Comparison of ENCODE assay signal across 10 cellular contexts in the genomic region with DNA sequence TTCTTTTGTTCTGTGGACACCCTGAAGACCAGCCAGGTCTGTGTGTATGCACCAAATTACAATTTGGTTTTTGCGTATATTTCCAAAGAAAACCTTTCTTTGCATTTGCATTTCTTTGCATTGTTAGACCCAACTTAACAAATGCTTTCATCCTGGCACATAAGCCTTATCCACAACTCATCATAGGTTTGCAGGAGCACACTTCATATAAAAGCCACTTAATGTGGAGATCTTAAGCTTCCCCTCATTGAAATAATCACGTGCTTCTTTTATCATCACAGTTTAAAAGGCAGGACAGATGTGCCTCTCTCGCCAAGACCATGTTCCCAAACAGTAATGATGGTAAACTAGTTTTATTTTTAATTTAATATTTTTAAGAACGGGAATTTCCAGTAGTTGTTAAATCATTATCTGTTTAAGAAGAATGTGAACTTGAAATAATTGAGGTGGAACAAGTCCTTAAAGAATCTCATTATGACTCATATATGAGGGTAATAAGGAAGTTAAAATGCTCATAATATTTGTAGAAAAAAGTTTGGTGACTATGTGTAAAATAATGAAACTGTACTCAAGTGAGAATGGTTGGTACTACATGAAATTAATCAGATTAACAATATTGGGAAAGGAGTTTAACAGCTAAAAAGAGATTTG.
A peak's percentile ranks its signal among the peaks of the same experiment; 100 is the strongest.
DNase-seq lines count a peak whose midpoint lies in the region; ATAC-seq, FAIRE-seq and TF ChIP-seq lines count a peak whose summit lies in the region.
"Had no signal": no experiment of that assay in that cellular context is flagged by ENCODE, and none has a peak within 500 bp of the region (broad histone marks: within the 10 kb centered on the region; RNA-seq: fewer than 3 reads in every experiment).

No MANE protein-coding gene starts in this region.

- RAD21 ChIA-PET in GM12878 (lab: Charles Lee; ENCODE audit: unreplicated experiment), result interaction anchor here (0.6 to 2.1 kb wide), 9 partner anchors 111 to 1577 kb away, joined by 3 to 7 read pairs (median 4); no protein-coding TSS in a partner anchor

- no peak overlapping the region for H3K9ac ChIP-seq in GM12878 (ENCODE audit: control insufficient read depth, insufficient read depth, low read length)
- H3K9ac ChIP-seq: BLaER1 had no signal

- no peaks in the 10 kb centered on the region for H4K20me1 ChIP-seq in GM12878 (ENCODE audit: control insufficient read depth, insufficient read depth)
- H4K20me1 ChIP-seq: BLaER1 had no signal

- no peak overlapping the region for H3K4me2 ChIP-seq in GM12878 (ENCODE audit: control insufficient read depth, insufficient read depth)
- H3K4me2 ChIP-seq: BLaER1 had no signal

- in situ Hi-C loops in GM12878 (cut with MboI), result no loop called here

- no peak for TF ChIP-seq RAD21 in GM12878 (IDR thresholded peaks at IDR 0.05; ENCODE audit: insufficient read depth, low read depth, low read length)

- SMC1A ChIA-PET in GM12878 (lab: Charles Lee; ENCODE audit: uncharacterized antibody, unreplicated experiment), result interaction anchor here (0.6 to 2.5 kb wide), 13 partner anchors 13 to 1208 kb away, joined by 3 to 11 read pairs (median 3); a partner anchor contains a TSS

- no peak overlapping the region for H3K4me3 ChIP-seq in GM12878
- H3K4me3 ChIP-seq: BLaER1 had no signal

- BruUV-seq in GM12878 (replicated peaks; lab: Mats Ljungman, UMichigan), result no TSS peak

- H2AFZ ChIP-seq in GM12878 (ENCODE audit: control insufficient read depth, low read depth, low read length), result no peak overlapping the region

- no peaks in the 10 kb centered on the region for H3K36me3 ChIP-seq in GM12878 (ENCODE audit: control insufficient read depth in 2 of 2, insufficient read depth in 2 of 2, low read length in 1 of 2)
- H3K36me3 ChIP-seq: BLaER1 had no signal

- POLR2A ChIA-PET in GM12878 (lab: Charles Lee), result no interaction called here

- no peaks in the 10 kb centered on the region for H3K9me3 ChIP-seq in GM12878 (replicated peaks; ENCODE audit: control insufficient read depth, insufficient read depth, low read length)
- H3K9me3 ChIP-seq: BLaER1 had no signal

- DNase-seq in GM12878 (ENCODE audit: low read depth, low spot score) (no peak), cardiac septum (ENCODE audit: low spot score) (no peak), NCI-H1417 (lab: John Stamatoyannopoulos, UW) (no peak)
- no peak for DNase-seq in activated CD4-positive, CD25-positive, alpha-beta regulatory T cell treated with anti-CD3 and anti-CD28 coated beads, Interleukin-2, amount 50 U/mL, for 72 hours
- DNase-seq: activated naive CD4-positive, alpha-beta T cell treated with Interleukin-2 at 50 U/mL for 16 hours had no signal

- no peaks in the 10 kb centered on the region for H3K27me3 ChIP-seq in GM12878 (replicated peaks in 1 of 2; ENCODE audit: control insufficient read depth in 2 of 2, insufficient read depth in 2 of 2, low read length in 1 of 2)
- H3K27me3 ChIP-seq: BLaER1 had no signal

- CTCF ChIA-PET in GM12878 (lab: Yijun Ruan, JAX), result interaction anchor here (0.6 to 2.9 kb wide), 14 partner anchors 11 to 1595 kb away, joined by 3 to 26 read pairs (median 6); no protein-coding TSS in a partner anchor

- no peaks in the 10 kb centered on the region for H3K79me2 ChIP-seq in GM12878 (ENCODE audit: control insufficient read depth, insufficient read depth, low read length)

- TF ChIP-seq POLR2A in GM12878 (IDR thresholded peaks at IDR 0.05; ENCODE audit: low read depth, low read length), result no peak

- no peaks in the 10 kb centered on the region for H3K4me1 ChIP-seq in GM12878 (ENCODE audit: control insufficient read depth, insufficient read depth, low read length)
- H3K4me1 ChIP-seq: BLaER1 had no signal

- peak; percentile 62 for ATAC-seq in GM18498 (IDR thresholded peaks at IDR 0.05; ENCODE audit: unreplicated experiment)
- peak; percentile 71 for ATAC-seq in GM21423 (IDR thresholded peaks at IDR 0.05; ENCODE audit: unreplicated experiment)
- peak; percentile 54 for ATAC-seq in HG03139 (IDR thresholded peaks at IDR 0.05; ENCODE audit: unreplicated experiment)
- ATAC-seq in GM12878, result peak; percentile 88
- no peak for ATAC-seq in GM19324 (IDR thresholded peaks at IDR 0.05; ENCODE audit: low FRiP score, unreplicated experiment)

- FAIRE-seq in GM12878 (lab: Jason Lieb, UNC), result no peak

- WGBS in GM12878 (ENCODE audit: insufficient coverage, insufficient replicate concordance, low lambda C conversion rate, missing lambda C conversion rate), result 1% methylated on average over 4 of the region's 4 CpGs

- no peak overlapping the region for H3K27ac ChIP-seq in GM12878 (ENCODE audit: control insufficient read depth, insufficient read depth)
- H3K27ac ChIP-seq: BLaER1 had no signal

- intact Hi-C loops in GM12878 (cut with micrococcal nuclease; ENCODE audit: unreplicated experiment), result loop anchor here (1.0 to 2.0 kb wide), 4 partner anchors 292 to 773 kb away; no protein-coding TSS in a partner anchor
- intact Hi-C loops in cardiac septum (cut with DNase I), result loop anchor here (5.0 kb wide), 1 partner anchor 774 kb away; no protein-coding TSS in a partner anchor

- no peak for TF ChIP-seq EP300 in GM12878 (IDR thresholded peaks at IDR 0.05; ENCODE audit: borderline replicate concordance in 1 of 2, control insufficient read depth in 1 of 2, low read depth in 2 of 2, low read length in 2 of 2)

- no peak for TF ChIP-seq CTCF in GM12878 (IDR thresholded peaks at IDR 0.05 in 2 of 3, conservative IDR thresholded peaks at IDR 0.05 in 1 of 3; ENCODE audit: control insufficient read depth in 2 of 3, extremely low read depth in 1 of 3, insufficient read depth in 1 of 3, low read depth in 3 of 3, low read length in 3 of 3)

TF ChIP-seq in GM12878, 131 proteins besides CTCF, POLR2A, EP300 and RAD21 (continues in another document):
- TF ChIP-seq SMC3 (IDR thresholded peaks at IDR 0.05; ENCODE audit: borderline replicate concordance, low read length) (no peak), RFX5 (IDR thresholded peaks at IDR 0.05; ENCODE audit: low read depth, low read length) (no peak), SIN3A (IDR thresholded peaks at IDR 0.05; ENCODE audit: low read depth, low read length) (no peak), ZSCAN29 (IDR thresholded peaks at IDR 0.05) (no peak), NBN (IDR thresholded peaks at IDR 0.05) (no peak), KLF5 (IDR thresholded peaks at IDR 0.05; ENCODE audit: partially characterized antibody) (no peak), BACH1 (IDR thresholded peaks at IDR 0.05; ENCODE audit: borderline replicate concordance) (no peak), SIX5 (IDR thresholded peaks at IDR 0.05; ENCODE audit: low read depth, low read length, severe bottlenecking) (no peak), NFIC (IDR thresholded peaks at IDR 0.05; ENCODE audit: low read depth, low read length) (0 out of 2 replicates have a peak, but pooled peaks have one; percentile 29), RELA (IDR thresholded peaks at IDR 0.05; ENCODE audit: borderline replicate concordance, partially characterized antibody) (no peak), SP1 (IDR thresholded peaks at IDR 0.05; ENCODE audit: low read depth, low read length) (no peak), RB1 (IDR thresholded peaks at IDR 0.05; ENCODE audit: borderline replicate concordance) (no peak), MYC (IDR thresholded peaks at IDR 0.05; ENCODE audit: insufficient read depth, insufficient read length, insufficient replicate concordance, low read length, severe bottlenecking) (no peak), BRCA1 (IDR thresholded peaks at IDR 0.05; ENCODE audit: low read depth, low read length) (no peak), KDM1A (IDR thresholded peaks at IDR 0.05; ENCODE audit: borderline replicate concordance) (no peak), PML (IDR thresholded peaks at IDR 0.05; ENCODE audit: low read length) (no peak), SREBF1 (IDR thresholded peaks at IDR 0.05; ENCODE audit: low read length) (no peak)
- TF ChIP-seq, protein P1, sequence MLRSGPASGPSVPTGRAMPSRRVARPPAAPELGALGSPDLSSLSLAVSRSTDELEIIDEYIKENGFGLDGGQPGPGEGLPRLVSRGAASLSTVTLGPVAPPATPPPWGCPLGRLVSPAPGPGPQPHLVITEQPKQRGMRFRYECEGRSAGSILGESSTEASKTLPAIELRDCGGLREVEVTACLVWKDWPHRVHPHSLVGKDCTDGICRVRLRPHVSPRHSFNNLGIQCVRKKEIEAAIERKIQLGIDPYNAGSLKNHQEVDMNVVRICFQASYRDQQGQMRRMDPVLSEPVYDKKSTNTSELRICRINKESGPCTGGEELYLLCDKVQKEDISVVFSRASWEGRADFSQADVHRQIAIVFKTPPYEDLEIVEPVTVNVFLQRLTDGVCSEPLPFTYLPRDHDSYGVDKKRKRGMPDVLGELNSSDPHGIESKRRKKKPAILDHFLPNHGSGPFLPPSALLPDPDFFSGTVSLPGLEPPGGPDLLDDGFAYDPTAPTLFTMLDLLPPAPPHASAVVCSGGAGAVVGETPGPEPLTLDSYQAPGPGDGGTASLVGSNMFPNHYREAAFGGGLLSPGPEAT (IDR thresholded peaks at IDR 0.05; ENCODE audit: low read depth), result peak; percentile 83
- TF ChIP-seq, protein P2, sequence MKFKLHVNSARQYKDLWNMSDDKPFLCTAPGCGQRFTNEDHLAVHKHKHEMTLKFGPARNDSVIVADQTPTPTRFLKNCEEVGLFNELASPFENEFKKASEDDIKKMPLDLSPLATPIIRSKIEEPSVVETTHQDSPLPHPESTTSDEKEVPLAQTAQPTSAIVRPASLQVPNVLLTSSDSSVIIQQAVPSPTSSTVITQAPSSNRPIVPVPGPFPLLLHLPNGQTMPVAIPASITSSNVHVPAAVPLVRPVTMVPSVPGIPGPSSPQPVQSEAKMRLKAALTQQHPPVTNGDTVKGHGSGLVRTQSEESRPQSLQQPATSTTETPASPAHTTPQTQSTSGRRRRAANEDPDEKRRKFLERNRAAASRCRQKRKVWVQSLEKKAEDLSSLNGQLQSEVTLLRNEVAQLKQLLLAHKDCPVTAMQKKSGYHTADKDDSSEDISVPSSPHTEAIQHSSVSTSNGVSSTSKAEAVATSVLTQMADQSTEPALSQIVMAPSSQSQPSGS (IDR thresholded peaks at IDR 0.05; ENCODE audit: low read length), result peak; percentile 32; the same call in 1 of the 2 replicates
- TF ChIP-seq, protein P3, sequence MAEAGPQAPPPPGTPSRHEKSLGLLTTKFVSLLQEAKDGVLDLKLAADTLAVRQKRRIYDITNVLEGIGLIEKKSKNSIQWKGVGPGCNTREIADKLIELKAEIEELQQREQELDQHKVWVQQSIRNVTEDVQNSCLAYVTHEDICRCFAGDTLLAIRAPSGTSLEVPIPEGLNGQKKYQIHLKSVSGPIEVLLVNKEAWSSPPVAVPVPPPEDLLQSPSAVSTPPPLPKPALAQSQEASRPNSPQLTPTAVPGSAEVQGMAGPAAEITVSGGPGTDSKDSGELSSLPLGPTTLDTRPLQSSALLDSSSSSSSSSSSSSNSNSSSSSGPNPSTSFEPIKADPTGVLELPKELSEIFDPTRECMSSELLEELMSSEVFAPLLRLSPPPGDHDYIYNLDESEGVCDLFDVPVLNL (IDR thresholded peaks at IDR 0.05; ENCODE audit: low read depth, low read length), result no peak
